Comparison of ENCODE assay signal across 13 cellular contexts in the genomic region with DNA sequence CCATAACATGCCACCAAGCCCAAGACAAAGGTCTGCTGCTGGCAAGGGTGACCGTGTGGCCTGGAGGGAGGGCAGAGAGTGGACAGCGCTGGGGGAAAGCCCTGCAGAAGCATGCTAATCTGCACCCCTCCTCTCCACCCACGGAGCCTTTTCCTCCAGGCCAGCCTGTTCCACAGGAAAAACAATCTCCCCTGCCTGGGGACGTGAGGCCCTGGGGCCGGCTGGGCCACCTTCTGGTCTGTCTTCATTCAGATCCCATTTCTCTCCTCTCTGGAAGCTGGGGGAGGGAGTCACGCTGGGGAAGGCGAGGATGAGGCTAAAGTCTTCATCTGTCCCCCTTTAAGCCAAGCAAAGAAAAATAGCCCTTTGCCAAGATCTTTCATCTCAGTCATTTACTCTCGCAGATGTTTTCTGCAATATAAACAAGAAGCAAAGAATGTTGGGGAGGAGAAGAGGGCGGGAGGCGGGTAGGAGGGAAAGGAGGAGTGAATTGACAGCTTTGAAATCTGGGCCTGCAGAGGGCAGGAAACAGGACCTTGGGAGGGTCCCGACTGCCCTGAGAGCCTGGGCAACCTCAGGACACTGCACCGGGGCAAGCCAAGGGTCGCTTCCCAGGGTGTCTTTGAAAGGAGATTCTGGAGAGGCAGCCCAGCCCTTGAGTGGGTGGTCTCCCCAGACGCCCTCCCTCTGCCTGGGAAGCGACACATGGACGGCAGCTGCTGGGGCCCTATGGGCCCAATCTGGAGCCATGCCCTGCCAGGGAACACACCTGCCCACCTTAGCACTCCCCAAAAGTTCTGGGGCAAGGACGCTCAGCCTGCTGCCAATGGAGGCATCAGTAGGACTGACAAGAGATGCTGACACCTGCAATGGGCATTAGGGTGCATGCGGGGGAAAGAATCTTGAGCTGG.
DNase-seq lines count a peak whose midpoint lies in the region; ATAC-seq, FAIRE-seq and TF ChIP-seq lines count a peak whose summit lies in the region.
"Had no signal": no experiment of that assay in that cellular context is flagged by ENCODE, and none has a peak within 500 bp of the region (broad histone marks: within the 10 kb centered on the region; RNA-seq: fewer than 3 reads in every experiment).

No MANE protein-coding gene starts in this region.

- no peak overlapping the region for H3K9ac ChIP-seq in mammary epithelial cell (ENCODE audit: insufficient read depth, low read length)

- H3K27me3 Mint-ChIP-seq in MCF 10A (ENCODE audit: insufficient read depth, unreplicated experiment), result no peaks in the 10 kb centered on the region
- H3K27me3 Mint-ChIP-seq in natural killer cell treated with Interleukin-12 subunit alpha and Interleukin-12 subunit beta and Interleukin-15 and Interleukin-18, amount 100 ng/mL, for 72 hours, result peaks cover 0 to 6% of the 10 kb centered on the region in 2 donors
- H3K27me3 Mint-ChIP-seq: activated T-helper 17 cell treated with anti-CD3 and anti-CD28 coated beads, Interleukin-2, amount 50 U/mL, for 72 hours had no signal

- no peaks in the 10 kb centered on the region for H3K36me3 Mint-ChIP-seq in MCF 10A (ENCODE audit: insufficient read depth, unreplicated experiment)
- H3K36me3 Mint-ChIP-seq in natural killer cell treated with Interleukin-12 subunit alpha and Interleukin-12 subunit beta and Interleukin-15 and Interleukin-18, amount 100 ng/mL, for 72 hours, result no peaks in the 10 kb centered on the region

- H3K9me3 Mint-ChIP-seq in MCF 10A (ENCODE audit: unreplicated experiment), result peaks cover 7% of the 10 kb centered on the region
- H3K9me3 Mint-ChIP-seq in natural killer cell treated with Interleukin-12 subunit alpha and Interleukin-12 subunit beta and Interleukin-15 and Interleukin-18, amount 100 ng/mL, for 72 hours, result no peaks in the 10 kb centered on the region
- H3K9me3 Mint-ChIP-seq: activated T-helper 17 cell treated with anti-CD3 and anti-CD28 coated beads, Interleukin-2, amount 50 U/mL, for 72 hours had no signal

- no peak for TF ChIP-seq EP300 in ovary (IDR thresholded peaks at IDR 0.05)

- FAIRE-seq in H54 (lab: Jason Lieb, UNC), result no peak

- H3K4me3 Mint-ChIP-seq in MCF 10A (ENCODE audit: unreplicated experiment), result no peak overlapping the region
- H3K4me3 Mint-ChIP-seq in natural killer cell treated with Interleukin-12 subunit alpha and Interleukin-12 subunit beta and Interleukin-15 and Interleukin-18, amount 100 ng/mL, for 72 hours, result no peak overlapping the region
- H3K4me3 Mint-ChIP-seq: activated T-helper 17 cell treated with anti-CD3 and anti-CD28 coated beads, Interleukin-2, amount 50 U/mL, for 72 hours had no signal

- H3K27me3 ChIP-seq in mammary epithelial cell (ENCODE audit: insufficient read depth, low read length) (no peaks in the 10 kb centered on the region), heart left ventricle (no peaks in the 10 kb centered on the region), ovary (no peaks in the 10 kb centered on the region)

- no peak overlapping the region for H3K4me2 ChIP-seq in mammary epithelial cell (ENCODE audit: insufficient read depth, low read depth, low read length)

- DNase-seq in MCF 10A (ENCODE audit: unreplicated experiment) (no peak), mammary epithelial cell (no peak), heart left ventricle (peak in 2 of 5 donors; percentile 54 to 57), ovary (peak in 4 of 5 donors; percentile 55 to 72 (median 63)), NCI-H345 treated with DMSO at 0.1 percent for 48 hours (lab: John Stamatoyannopoulos, UW; ENCODE audit: unreplicated experiment) (no peak), H54 (ENCODE audit: insufficient read length, low spot score) (no peak), NCI-H1048 (lab: John Stamatoyannopoulos, UW) (no peak)
- no peak for DNase-seq in natural killer cell treated with Interleukin-12 subunit alpha and Interleukin-12 subunit beta and Interleukin-15 and Interleukin-18, amount 100 ng/mL, for 72 hours (ENCODE audit: low spot score)
- DNase-seq: ACHN, caudate nucleus, KBM-7 had no signal

- H3K4me3 ChIP-seq in mammary epithelial cell (replicated peaks in 1 of 3; ENCODE audit: insufficient read depth in 1 of 3, low read depth in 2 of 3, low read length in 3 of 3), result no peak overlapping the region
- H3K4me3 ChIP-seq in heart left ventricle, result no peak overlapping the region
- no peak overlapping the region for H3K4me3 ChIP-seq in ovary

- no peak overlapping the region for H2AFZ ChIP-seq in mammary epithelial cell (ENCODE audit: low read depth, low read length)

- CTCF ChIA-PET in MCF 10A (lab: Yijun Ruan, JAX), result interaction anchor here (0.6 kb wide), 1 partner anchor 106 kb away, joined by 3 read pairs; no protein-coding TSS in a partner anchor
- CTCF ChIA-PET in mammary epithelial cell (lab: Charles Lee; ENCODE audit: low non-redundant PET), result no interaction called here

- intact Hi-C loops in MCF 10A (cut with micrococcal nuclease) (no loop called here), mammary epithelial cell (cut with micrococcal nuclease) (no loop called here), heart left ventricle (cut with DNase I) (loop anchor here in 2 of 10 donors (5.0 to 10.0 kb wide), 2 partner anchors 126 to 412 kb away; no protein-coding TSS in a partner anchor), ovary (cut with DNase I) (loop anchor here in 3 of 4 donors (5.0 to 10.0 kb wide), 7 partner anchors 67 to 717 kb away; no protein-coding TSS in a partner anchor)

- H3K27ac ChIP-seq in mammary epithelial cell (ENCODE audit: insufficient read depth, low read depth, low read length) (no peak overlapping the region), heart left ventricle (peak overlapping the region in 10 of 12 donors; percentile 11 to 73 (median 62)), ovary (peak overlapping the region; percentile 64 to 75)
- H3K27ac ChIP-seq: RWPE1 had no signal

- H3K27ac Mint-ChIP-seq in MCF 10A (ENCODE audit: low read depth, unreplicated experiment), result peak overlapping the region; percentile 22
- H3K27ac Mint-ChIP-seq in natural killer cell treated with Interleukin-12 subunit alpha and Interleukin-12 subunit beta and Interleukin-15 and Interleukin-18, amount 100 ng/mL, for 72 hours, result no peak overlapping the region
- H3K27ac Mint-ChIP-seq: activated T-helper 17 cell treated with anti-CD3 and anti-CD28 coated beads, Interleukin-2, amount 50 U/mL, for 72 hours had no signal

- WGBS in mammary epithelial cell (ENCODE audit: low coverage, missing lambda C conversion rate), result 89% methylated on average over 16 of the region's 18 CpGs
- 62 to 69% (median 65%) methylated on average over 14 to 18 of the region's 18 CpGs for WGBS in heart left ventricle, 4 donors
- WGBS in ovary, 3 donors, result 17 to 24% (median 22%) methylated on average over 18 of the region's 18 CpGs

- H3K4me1 ChIP-seq in mammary epithelial cell (ENCODE audit: insufficient read depth, low read length), result peaks cover 20% of the 10 kb centered on the region
- peaks cover 0 to 52% (median 25%) of the 10 kb centered on the region in 12 donors for H3K4me1 ChIP-seq in heart left ventricle
- peaks cover 43% of the 10 kb centered on the region for H3K4me1 ChIP-seq in ovary (ENCODE audit: insufficient read depth)

- in situ Hi-C loops in mammary epithelial cell (cut with MboI; ENCODE audit: low sequenced_read_pairs in 2 of 2), result no loop called here

- no TSS peak for BruUV-seq in MCF 10A (replicated peaks; lab: Mats Ljungman, UMichigan)
- BruUV-seq in mammary epithelial cell (replicated peaks; lab: Mats Ljungman, UMichigan), result no TSS peak

- TF ChIP-seq POLR2A in heart left ventricle (IDR thresholded peaks at IDR 0.05), result no peak
- no peak for TF ChIP-seq POLR2A in ovary (IDR thresholded peaks at IDR 0.05)
- TF ChIP-seq POLR2A in H54 (IDR thresholded peaks at IDR 0.05; ENCODE audit: low read depth, low read length), result no peak

- no peaks in the 10 kb centered on the region for H3K36me3 ChIP-seq in mammary epithelial cell (ENCODE audit: insufficient read depth, low read length)
- H3K36me3 ChIP-seq in heart left ventricle, result no peaks in the 10 kb centered on the region
- no peaks in the 10 kb centered on the region for H3K36me3 ChIP-seq in ovary

- H4K20me1 ChIP-seq in mammary epithelial cell (ENCODE audit: insufficient read depth, low read length), result no peaks in the 10 kb centered on the region

- peak in 3 of 4 donors; percentile 19 to 51 (median 40) for ATAC-seq in heart left ventricle
- no peak for ATAC-seq in natural killer cell treated with Interleukin-12 subunit alpha and Interleukin-12 subunit beta and Interleukin-15 and Interleukin-18, amount 100 ng/mL, for 72 hours
- ATAC-seq: activated T-helper 17 cell treated with anti-CD3 and anti-CD28 coated beads, Interleukin-2, amount 50 U/mL, for 72 hours had no signal

- H3K79me2 ChIP-seq in mammary epithelial cell (ENCODE audit: insufficient read depth, low read length), result no peaks in the 10 kb centered on the region

- no peaks in the 10 kb centered on the region for H3K9me3 ChIP-seq in mammary epithelial cell (replicated peaks; ENCODE audit: insufficient read depth, low read length)
- no peaks in the 10 kb centered on the region for H3K9me3 ChIP-seq in heart left ventricle
- no peaks in the 10 kb centered on the region for H3K9me3 ChIP-seq in ovary

- H3K4me1 Mint-ChIP-seq in MCF 10A (ENCODE audit: insufficient read depth, unreplicated experiment), result peaks cover 11% of the 10 kb centered on the region
- peaks cover 27% of the 10 kb centered on the region in 2 donors for H3K4me1 Mint-ChIP-seq in natural killer cell treated with Interleukin-12 subunit alpha and Interleukin-12 subunit beta and Interleukin-15 and Interleukin-18, amount 100 ng/mL, for 72 hours (ENCODE audit: low read depth in 2 of 2)

- dilution Hi-C loops in mammary epithelial cell (cut with HindIII; ENCODE audit: low sequenced_read_pairs), result no loop called here

- TF ChIP-seq CTCF in MCF 10A (IDR thresholded peaks at IDR 0.05; ENCODE audit: unreplicated experiment) (no peak), mammary epithelial cell (conservative IDR thresholded peaks at IDR 0.05 in 1 of 2, IDR thresholded peaks at IDR 0.05 in 1 of 2; ENCODE audit: extremely low read depth in 1 of 2, insufficient read depth in 1 of 2, low read depth in 1 of 2, low read length in 2 of 2) (no peak), heart left ventricle (IDR thresholded peaks at IDR 0.05) (peak in 1 of 12 donors; percentile 17), ovary (IDR thresholded peaks at IDR 0.05) (no peak)

- POLR2A ChIA-PET in MCF 10A (lab: Yijun Ruan, JAX), result interaction anchor here (1.3 kb wide), 1 partner anchor 17 kb away, joined by 3 read pairs; no protein-coding TSS in a partner anchor

Comparison
In these comparisons a context has a peak if more than half of its experiments do, and no peak if none do; other contexts are left out.
1. DNase-seq: peak in ovary (4 of 5); none in MCF 10A (single experiment), mammary epithelial cell (single experiment), NCI-H345 treated with DMSO at 0.1 percent for 48 hours (single experiment), natural killer cell treated with Interleukin-12 subunit alpha and Interleukin-12 subunit beta and Interleukin-15 and Interleukin-18, amount 100 ng/mL, for 72 hours (single experiment), H54 (single experiment) and NCI-H1048 (single experiment).
2. ATAC-seq: peak in heart left ventricle (3 of 4); none in natural killer cell treated with Interleukin-12 subunit alpha and Interleukin-12 subunit beta and Interleukin-15 and Interleukin-18, amount 100 ng/mL, for 72 hours (0 of 2).
3. intact Hi-C loops: an anchor here in ovary (5.0 to 10.0 kb wide); none called in MCF 10A and mammary epithelial cell.